ENCODE assay signal across 1 cellular context in genomic region chr21:44926364-44927101, GRCh38.
TF ChIP-seq lines count a peak whose summit lies in the region.

No MANE protein-coding gene starts in this region.

TF ChIP-seq in IMR-90, 13 proteins besides CTCF, POLR2A, EP300 and RAD21:
- no peak for TF ChIP-seq FOS (IDR thresholded peaks at IDR 0.05; ENCODE audit: low read depth, low read length)
- TF ChIP-seq SMC3 (IDR thresholded peaks at IDR 0.05; ENCODE audit: low read depth, low read length): no peak
- TF ChIP-seq CHD1 (IDR thresholded peaks at IDR 0.05; ENCODE audit: low read depth, low read length): no peak
- TF ChIP-seq MAFK (IDR thresholded peaks at IDR 0.05; ENCODE audit: low read depth, low read length): no peak
- TF ChIP-seq MXI1 (IDR thresholded peaks at IDR 0.05; ENCODE audit: borderline replicate concordance, low read depth, low read length): no peak
- TF ChIP-seq USF2 (IDR thresholded peaks at IDR 0.05; ENCODE audit: low read depth, low read length): no peak
- TF ChIP-seq RCOR1 (IDR thresholded peaks at IDR 0.05; ENCODE audit: insufficient replicate concordance, low read length): no peak
- no peak for TF ChIP-seq NFE2L2 (IDR thresholded peaks at IDR 0.05; ENCODE audit: low read depth, low read length)
- TF ChIP-seq BHLHE40 (IDR thresholded peaks at IDR 0.05; ENCODE audit: low read depth, low read length): no peak
- no peak for TF ChIP-seq MAZ (IDR thresholded peaks at IDR 0.05; ENCODE audit: borderline replicate concordance, low read depth, low read length)
- TF ChIP-seq ELK1 (IDR thresholded peaks at IDR 0.05; ENCODE audit: borderline replicate concordance, low read depth, low read length): no peak
- TF ChIP-seq CEBPB (IDR thresholded peaks at IDR 0.05; ENCODE audit: low read depth, low read length): no peak
- no peak for TF ChIP-seq RFX5 (IDR thresholded peaks at IDR 0.05; ENCODE audit: low read depth, low read length)
